ENCODE assay signal across 1 cellular context in the genomic region with DNA sequence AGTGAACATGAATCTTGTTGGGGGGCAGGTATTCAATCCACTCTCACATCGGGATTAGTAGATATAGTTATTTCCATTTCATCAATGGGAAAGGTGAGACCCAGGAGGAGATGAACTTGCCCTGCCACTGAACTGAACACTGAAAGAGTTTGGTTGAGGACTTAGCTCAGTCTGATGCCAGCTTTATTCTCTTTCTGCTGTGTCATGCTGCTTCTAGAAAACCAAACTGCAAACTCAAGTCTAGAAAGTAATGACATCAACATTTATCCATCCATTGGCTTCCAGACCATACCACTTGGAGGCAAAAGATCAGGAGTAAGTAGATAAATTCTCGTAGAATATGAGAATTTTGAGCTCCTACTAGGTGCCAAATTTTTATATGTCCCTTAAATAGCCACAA.
TF ChIP-seq lines count a peak whose summit lies in the region.

No MANE protein-coding gene starts in this region.

TF ChIP-seq in HepG2, 621 proteins besides CTCF, POLR2A, EP300 and RAD21 (continued from another document):
- TF ChIP-seq, protein P1, sequence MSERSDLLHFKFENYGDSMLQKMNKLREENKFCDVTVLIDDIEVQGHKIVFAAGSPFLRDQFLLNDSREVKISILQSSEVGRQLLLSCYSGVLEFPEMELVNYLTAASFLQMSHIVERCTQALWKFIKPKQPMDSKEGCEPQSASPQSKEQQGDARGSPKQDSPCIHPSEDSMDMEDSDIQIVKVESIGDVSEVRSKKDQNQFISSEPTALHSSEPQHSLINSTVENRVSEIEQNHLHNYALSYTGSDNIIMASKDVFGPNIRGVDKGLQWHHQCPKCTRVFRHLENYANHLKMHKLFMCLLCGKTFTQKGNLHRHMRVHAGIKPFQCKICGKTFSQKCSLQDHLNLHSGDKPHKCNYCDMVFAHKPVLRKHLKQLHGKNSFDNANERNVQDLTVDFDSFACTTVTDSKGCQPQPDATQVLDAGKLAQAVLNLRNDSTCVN (CRISPR knock-in tag; IDR thresholded peaks at IDR 0.05; ENCODE audit: borderline replicate concordance), result 0 out of 2 replicates have a peak, but pooled peaks have one; percentile 65
- TF ChIP-seq GATAD2A (CRISPR knock-in tag; IDR thresholded peaks at IDR 0.05) (no peak), ZNF331 (CRISPR knock-in tag; IDR thresholded peaks at IDR 0.05) (0 out of 2 replicates have a peak, but pooled peaks have one; percentile 9), NFE2L2 (IDR thresholded peaks at IDR 0.05; ENCODE audit: low read length) (peak; percentile 86), MAFG (CRISPR knock-in tag; IDR thresholded peaks at IDR 0.05) (peak; percentile 64; the same call in 1 of the 2 replicates)
- TF ChIP-seq, protein P2, sequence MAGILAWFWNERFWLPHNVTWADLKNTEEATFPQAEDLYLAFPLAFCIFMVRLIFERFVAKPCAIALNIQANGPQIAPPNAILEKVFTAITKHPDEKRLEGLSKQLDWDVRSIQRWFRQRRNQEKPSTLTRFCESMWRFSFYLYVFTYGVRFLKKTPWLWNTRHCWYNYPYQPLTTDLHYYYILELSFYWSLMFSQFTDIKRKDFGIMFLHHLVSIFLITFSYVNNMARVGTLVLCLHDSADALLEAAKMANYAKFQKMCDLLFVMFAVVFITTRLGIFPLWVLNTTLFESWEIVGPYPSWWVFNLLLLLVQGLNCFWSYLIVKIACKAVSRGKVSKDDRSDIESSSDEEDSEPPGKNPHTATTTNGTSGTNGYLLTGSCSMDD (CRISPR knock-in tag; IDR thresholded peaks at IDR 0.05), result no peak
